ENCODE assay signal across 1 cellular context in the genomic region with DNA sequence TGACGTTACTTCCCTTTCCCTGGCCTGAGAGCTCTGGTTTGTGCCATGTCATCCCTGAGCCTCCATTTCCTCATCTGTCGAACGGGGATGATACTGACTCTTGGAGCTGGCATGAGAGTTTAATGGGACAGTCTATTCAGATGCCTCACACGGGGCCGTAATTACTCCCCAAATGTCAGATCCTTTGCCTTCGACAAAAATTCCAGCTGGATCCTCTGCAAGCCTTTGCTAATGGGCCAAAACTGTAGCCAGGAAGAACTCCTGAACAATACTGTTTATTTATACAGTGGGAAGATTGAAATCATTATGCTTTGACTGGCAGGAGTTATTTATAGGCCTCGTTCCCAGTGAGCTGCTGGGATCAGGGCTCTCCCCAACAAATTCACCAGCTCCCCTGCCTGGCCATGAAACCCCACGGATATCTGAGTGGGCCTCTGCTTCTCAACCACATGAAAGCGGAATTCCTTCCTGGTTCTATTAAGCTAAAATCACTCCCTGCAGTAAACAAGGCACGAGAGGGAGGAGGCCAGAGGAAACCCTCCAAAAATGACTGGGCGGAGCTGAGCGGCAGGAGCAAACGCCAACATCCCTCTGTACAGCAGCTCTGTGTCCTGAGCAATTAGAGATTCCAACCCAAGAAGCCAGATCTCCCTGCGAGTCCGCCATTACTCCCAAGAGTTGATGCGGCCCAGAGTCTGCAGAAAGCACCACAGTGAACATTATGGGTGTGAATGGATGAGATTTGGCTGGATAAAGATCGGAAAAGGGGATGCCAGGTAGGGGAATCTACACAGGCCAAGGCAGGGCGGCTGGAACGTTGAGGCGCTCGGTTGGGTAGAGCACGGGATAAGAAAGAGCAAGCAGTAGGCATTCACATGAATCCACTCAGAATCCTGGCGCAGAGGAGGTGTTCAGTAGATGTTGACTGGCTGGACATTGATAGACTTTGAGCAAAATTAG.
TF ChIP-seq lines count a peak whose summit lies in the region.

No MANE protein-coding gene starts in this region.

TF ChIP-seq in HEK293T, 16 proteins besides CTCF, POLR2A, EP300 and RAD21 (continued from another document):
- TF ChIP-seq BHLHE40 (IDR thresholded peaks at IDR 0.05; ENCODE audit: borderline replicate concordance) (no peak), CTBP1 (IDR thresholded peaks at IDR 0.05; ENCODE audit: borderline replicate concordance) (no peak), FOXM1 (IDR thresholded peaks at IDR 0.05; ENCODE audit: borderline replicate concordance) (no peak), FOXA1 (IDR thresholded peaks at IDR 0.05) (no peak), SP1 (IDR thresholded peaks at IDR 0.05) (no peak), ZNF384 (IDR thresholded peaks at IDR 0.05) (no peak), ARNT (IDR thresholded peaks at IDR 0.05) (no peak), L3MBTL2 (conservative IDR thresholded peaks at IDR 0.05) (no peak), HDGF (IDR thresholded peaks at IDR 0.05; ENCODE audit: borderline replicate concordance) (no peak), FOXK2 (IDR thresholded peaks at IDR 0.05) (no peak)
- TF ChIP-seq, protein P1, sequence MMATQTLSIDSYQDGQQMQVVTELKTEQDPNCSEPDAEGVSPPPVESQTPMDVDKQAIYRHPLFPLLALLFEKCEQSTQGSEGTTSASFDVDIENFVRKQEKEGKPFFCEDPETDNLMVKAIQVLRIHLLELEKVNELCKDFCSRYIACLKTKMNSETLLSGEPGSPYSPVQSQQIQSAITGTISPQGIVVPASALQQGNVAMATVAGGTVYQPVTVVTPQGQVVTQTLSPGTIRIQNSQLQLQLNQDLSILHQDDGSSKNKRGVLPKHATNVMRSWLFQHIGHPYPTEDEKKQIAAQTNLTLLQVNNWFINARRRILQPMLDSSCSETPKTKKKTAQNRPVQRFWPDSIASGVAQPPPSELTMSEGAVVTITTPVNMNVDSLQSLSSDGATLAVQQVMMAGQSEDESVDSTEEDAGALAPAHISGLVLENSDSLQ (IDR thresholded peaks at IDR 0.05) = no peak
